Comparison of ENCODE assay signal across 9 cellular contexts in genomic region chr20:13788167-13788834, GRCh38. TPM values are rescaled to one million over a fixed set of nuclear protein-coding genes. Genes with fewer than 3 reads are reported as not detected.
DNase-seq lines count a peak whose midpoint lies in the region; ATAC-seq and TF ChIP-seq lines count a peak whose summit lies in the region.
"Had no signal": no experiment of that assay in that cellular context is flagged by ENCODE, and none has a peak within 500 bp of the region (broad histone marks: within the 10 kb centered on the region; RNA-seq: fewer than 3 reads in every experiment).

No MANE protein-coding gene starts in this region.

- H3K27me3 Mint-ChIP-seq in T-helper 2 cell treated with Interferon-gamma antibody and Interleukin-4, amounts not matched to agents 5 μg/mL and 100 μg/mL, for 36 hours (ENCODE audit: low read depth): no peaks in the 10 kb centered on the region
- H3K27me3 Mint-ChIP-seq: naive B cell had no signal

- peaks cover 23% of the 10 kb centered on the region for H3K4me1 Mint-ChIP-seq in T-helper 2 cell treated with Interferon-gamma antibody and Interleukin-4, amounts not matched to agents 5 μg/mL and 100 μg/mL, for 36 hours (ENCODE audit: low read depth)

- no peak overlapping the region for H3K27ac ChIP-seq in gastroesophageal sphincter

- peaks cover 7 to 66% (median 9%) of the 10 kb centered on the region in 3 donors for H3K4me1 ChIP-seq in gastroesophageal sphincter

- TF ChIP-seq CTCF in GM12873 (IDR thresholded peaks at IDR 0.05; ENCODE audit: insufficient read depth, low read depth, low read length, missing control alignments): peak; percentile 66
- peak in 3 of 4 experiments; percentile 21 to 50 (median 45) for TF ChIP-seq CTCF in gastroesophageal sphincter (IDR thresholded peaks at IDR 0.05)

- TF ChIP-seq EP300 in gastroesophageal sphincter (IDR thresholded peaks at IDR 0.05): no peak

- WGBS in gastroesophageal sphincter (ENCODE audit: low coverage in 1 of 2), 2 donors: 0% methylated on average over 1 of the region's 1 CpG

- no peak overlapping the region for H3K4me3 Mint-ChIP-seq in T-helper 2 cell treated with Interferon-gamma antibody and Interleukin-4, amounts not matched to agents 5 μg/mL and 100 μg/mL, for 36 hours

- no peak overlapping the region for H3K27ac Mint-ChIP-seq in T-helper 2 cell treated with Interferon-gamma antibody and Interleukin-4, amounts not matched to agents 5 μg/mL and 100 μg/mL, for 36 hours
- H3K27ac Mint-ChIP-seq: naive B cell had no signal

- H3K36me3 Mint-ChIP-seq in T-helper 2 cell treated with Interferon-gamma antibody and Interleukin-4, amounts not matched to agents 5 μg/mL and 100 μg/mL, for 36 hours (ENCODE audit: low read depth): peaks cover 35% of the 10 kb centered on the region

- H3K27me3 ChIP-seq in gastroesophageal sphincter: no peaks in the 10 kb centered on the region

- peak; percentile 32 for ATAC-seq in HG03097 (IDR thresholded peaks at IDR 0.05; ENCODE audit: low FRiP score, unreplicated experiment)
- ATAC-seq in gastroesophageal sphincter: no peak

- no peaks in the 10 kb centered on the region for H3K9me3 ChIP-seq in gastroesophageal sphincter

- DNase-seq in AML-193 (lab: John Stamatoyannopoulos, UW): peak; percentile 24 to 44
- peak; percentile 55 for DNase-seq in NCI-H460 (ENCODE audit: extremely low read depth, low read depth)
- peak; percentile 9 for DNase-seq in activated T-cell treated with anti-CD3 and anti-CD28 coated beads for 48 hours (ENCODE audit: low read depth)
- DNase-seq in stimulated activated CD4-positive, alpha-beta T cell treated with anti-CD3 and anti-CD28 coated beads, Interleukin-12 subunit alpha, Interleukin-12 subunit beta, amount 100 ng/mL, for 4 hours: peak; percentile 8
- DNase-seq in T-helper 2 cell treated with Interferon-gamma antibody and Interleukin-4, amounts not matched to agents 5 μg/mL and 100 μg/mL, for 36 hours (ENCODE audit: low spot score): no peak
- DNase-seq: naive B cell had no signal

- no peak overlapping the region for H3K4me3 ChIP-seq in gastroesophageal sphincter

- H3K36me3 ChIP-seq in gastroesophageal sphincter: peaks cover 0 to 47% of the 10 kb centered on the region in 2 donors

- TF ChIP-seq POLR2A in gastroesophageal sphincter (IDR thresholded peaks at IDR 0.05): no peak

- H3K9me3 Mint-ChIP-seq in T-helper 2 cell treated with Interferon-gamma antibody and Interleukin-4, amounts not matched to agents 5 μg/mL and 100 μg/mL, for 36 hours: no peaks in the 10 kb centered on the region
- H3K9me3 Mint-ChIP-seq: naive B cell had no signal

RNA-seq across cellular contexts. Expression of gene NDUFAF5, which starts 3.5 kb away (rescaled TPM):
- total RNA-seq in NCI-H460 (2014; rRNA removed; shearing (Covaris generic)): 31.9 and 37.5 TPM in 2 replicates
- 59.4 and 60.7 TPM in 2 replicates for polyA plus RNA-seq in NCI-H460 (2014; cell fraction: nucleus; rRNA removed)
- total RNA-seq in gastroesophageal sphincter: 10 to 100 TPM; 11.3 to 38.8 (median 13.8) TPM

RNA-seq across cellular contexts. Expression of gene ESF1, which starts 3.6 kb away (rescaled TPM):
- 25.6 and 28.9 TPM in 2 replicates for total RNA-seq in NCI-H460 (2014; rRNA removed; shearing (Covaris generic))
- polyA plus RNA-seq in NCI-H460 (2014; cell fraction: nucleus; rRNA removed): 11.0 and 18.2 TPM in 2 replicates
- 10 to 100 TPM; 12.8 to 16.2 (median 14.6) TPM for total RNA-seq in gastroesophageal sphincter
